Comparison of ENCODE assay signal across 14 cellular contexts in the genomic region with DNA sequence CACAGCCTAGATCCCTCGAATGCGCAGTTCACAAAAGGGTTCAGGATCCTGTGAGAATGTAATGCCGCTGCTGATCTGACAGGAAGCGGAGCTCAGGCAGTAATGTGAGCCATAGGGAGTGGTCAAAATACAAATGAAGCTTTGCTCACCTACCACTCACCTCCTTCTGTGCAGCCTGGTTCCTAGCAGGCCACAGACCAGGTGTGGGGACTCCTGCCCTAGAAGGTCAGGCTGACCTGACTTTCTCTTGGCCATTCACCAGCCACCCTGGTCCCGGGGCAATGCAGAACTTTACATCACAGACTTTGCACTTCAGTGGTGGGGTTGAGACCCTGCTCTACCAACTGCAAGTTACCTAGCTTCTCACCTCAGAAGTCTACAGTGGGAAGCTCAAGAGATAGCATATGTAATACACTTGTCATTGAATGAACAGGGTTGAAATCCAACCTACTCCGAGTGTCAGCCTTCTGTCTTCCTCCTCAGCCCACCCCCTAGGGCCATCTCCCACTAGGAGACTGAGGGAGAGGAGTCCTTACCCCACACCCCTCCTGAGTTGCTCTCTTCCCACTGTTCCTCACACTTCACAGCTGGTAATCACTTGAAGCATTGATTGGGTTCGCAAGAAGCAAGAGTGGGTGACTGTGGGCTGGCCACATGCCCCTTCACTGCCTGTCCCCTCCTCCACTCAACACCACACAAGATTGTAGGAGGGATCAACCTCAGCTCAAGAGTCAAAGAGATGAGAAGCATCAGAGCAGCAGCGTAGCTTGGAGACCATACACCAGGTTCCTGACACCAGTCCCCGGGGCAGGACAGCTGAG. TPM values are rescaled to one million over a fixed set of nuclear protein-coding genes. Genes with fewer than 3 reads are reported as not detected.
DNase-seq lines count a peak whose midpoint lies in the region; ATAC-seq and TF ChIP-seq lines count a peak whose summit lies in the region.
"Had no signal": no experiment of that assay in that cellular context is flagged by ENCODE, and none has a peak within 500 bp of the region (broad histone marks: within the 10 kb centered on the region; RNA-seq: fewer than 3 reads in every experiment).

No MANE protein-coding gene starts in this region.

- no peak overlapping the region for H3K27ac Mint-ChIP-seq in activated naive CD4-positive, alpha-beta T cell treated with anti-CD3 and anti-CD28 coated beads, Interleukin-2, amount 10 ng/mL, durations not matched to agents 7 days and 5 days

- H3K27me3 Mint-ChIP-seq in activated naive CD4-positive, alpha-beta T cell treated with anti-CD3 and anti-CD28 coated beads, Interleukin-2, amount 10 ng/mL, durations not matched to agents 7 days and 5 days = peaks cover 55% of the 10 kb centered on the region

- H3K4me3 ChIP-seq in body of pancreas = no peak overlapping the region
- no peak overlapping the region for H3K4me3 ChIP-seq in gastroesophageal sphincter
- H3K4me3 ChIP-seq: psoas muscle, SK-N-MC had no signal

- CTCF ChIA-PET in activated naive CD4-positive, alpha-beta T cell treated with anti-CD3 and anti-CD28 coated beads, Interleukin-2, amount 10 ng/mL, durations not matched to agents 7 days and 5 days (lab: Charles Lee) = no interaction called here

- no peaks in the 10 kb centered on the region for H3K27me3 ChIP-seq in body of pancreas
- no peaks in the 10 kb centered on the region for H3K27me3 ChIP-seq in gastroesophageal sphincter

- peak; percentile 59 for DNase-seq in activated naive CD4-positive, alpha-beta T cell treated with anti-CD3 and anti-CD28 coated beads, Interleukin-2, amount 10 ng/mL, durations not matched to agents 7 days and 5 days
- no peak for DNase-seq in activated naive CD4-positive, alpha-beta T cell (lab: John Stamatoyannopoulos, UW)
- DNase-seq in NOMO-1 (lab: John Stamatoyannopoulos, UW; ENCODE audit: unreplicated experiment in 2 of 2) = peak; percentile 11 to 42
- DNase-seq in body of pancreas = no peak
- no peak for DNase-seq in stimulated activated naive CD8-positive, alpha-beta T cell treated with anti-CD3 and anti-CD28 coated beads, Interleukin-15, Interleukin-2, amounts not matched to agents 100 U/mL and 50 U/mL, for 24 hours
- DNase-seq: activated CD8-positive, alpha-beta memory T cell treated with anti-CD3 and anti-CD28 coated beads, Interleukin-2, amount 50 U/mL, for 4 hours; foreskin melanocyte; NCI-H1092 treated with DMSO at 0.1 percent for 48 hours; NCI-H2227 treated with DMSO at 0.1 percent for 48 hours; psoas muscle had no signal

- H3K36me3 Mint-ChIP-seq in activated naive CD4-positive, alpha-beta T cell treated with anti-CD3 and anti-CD28 coated beads, Interleukin-2, amount 10 ng/mL, durations not matched to agents 7 days and 5 days = no peaks in the 10 kb centered on the region

- TF ChIP-seq EP300 in gastroesophageal sphincter (IDR thresholded peaks at IDR 0.05) = no peak

- peak; percentile 45 for ATAC-seq in body of pancreas
- peak; percentile 30 for ATAC-seq in stimulated activated naive CD8-positive, alpha-beta T cell treated with anti-CD3 and anti-CD28 coated beads, Interleukin-15, Interleukin-2, amounts not matched to agents 100 U/mL and 50 U/mL, for 24 hours
- no peak for ATAC-seq in HG03139 (IDR thresholded peaks at IDR 0.05; ENCODE audit: unreplicated experiment)
- no peak for ATAC-seq in gastroesophageal sphincter
- no peak for ATAC-seq in HG02763 (IDR thresholded peaks at IDR 0.05; ENCODE audit: unreplicated experiment)
- ATAC-seq: psoas muscle had no signal

- 89 to 97% methylated on average over 9 of the region's 9 CpGs for WGBS in body of pancreas, 2 donors
- 93 to 100% methylated on average over 4 to 5 of the region's 9 CpGs for WGBS in gastroesophageal sphincter (ENCODE audit: low coverage in 1 of 2), 2 donors

- H3K36me3 ChIP-seq in body of pancreas (replicated peaks in 1 of 2; ENCODE audit: insufficient read depth in 1 of 2, low read depth in 2 of 2) (no peaks in the 10 kb centered on the region), gastroesophageal sphincter (no peaks in the 10 kb centered on the region)

- TF ChIP-seq POLR2A in body of pancreas (IDR thresholded peaks at IDR 0.05) = no peak
- no peak for TF ChIP-seq POLR2A in gastroesophageal sphincter (IDR thresholded peaks at IDR 0.05)

- no peaks in the 10 kb centered on the region for H3K9me3 Mint-ChIP-seq in activated naive CD4-positive, alpha-beta T cell treated with anti-CD3 and anti-CD28 coated beads, Interleukin-2, amount 10 ng/mL, durations not matched to agents 7 days and 5 days

- no peak for TF ChIP-seq CTCF in body of pancreas (IDR thresholded peaks at IDR 0.05)
- no peak for TF ChIP-seq CTCF in gastroesophageal sphincter (IDR thresholded peaks at IDR 0.05)

- intact Hi-C loops in body of pancreas (cut with DNase I) = no loop called here

- H3K27ac ChIP-seq in body of pancreas (no peak overlapping the region), gastroesophageal sphincter (no peak overlapping the region)
- H3K27ac ChIP-seq: psoas muscle, SK-N-MC had no signal

- H3K4me3 Mint-ChIP-seq in activated naive CD4-positive, alpha-beta T cell treated with anti-CD3 and anti-CD28 coated beads, Interleukin-2, amount 10 ng/mL, durations not matched to agents 7 days and 5 days = no peak overlapping the region

- no peaks in the 10 kb centered on the region for H3K4me1 Mint-ChIP-seq in activated naive CD4-positive, alpha-beta T cell treated with anti-CD3 and anti-CD28 coated beads, Interleukin-2, amount 10 ng/mL, durations not matched to agents 7 days and 5 days

- H3K4me1 ChIP-seq in body of pancreas (no peaks in the 10 kb centered on the region), gastroesophageal sphincter (no peaks in the 10 kb centered on the region)
- H3K4me1 ChIP-seq: psoas muscle had no signal

- H3K9me3 ChIP-seq in body of pancreas (no peaks in the 10 kb centered on the region), gastroesophageal sphincter (no peaks in the 10 kb centered on the region)
- H3K9me3 ChIP-seq: psoas muscle had no signal

RNA-seq across cellular contexts. Expression of gene KCNJ1, which starts 2.0 kb away (rescaled TPM):
- total RNA-seq in body of pancreas = not detected
- total RNA-seq in gastroesophageal sphincter = under 1 TPM in 1 of 4 donors, not detected in 3; 0.27 TPM
- total RNA-seq: psoas muscle had no signal

RNA-seq across cellular contexts. Expression of gene KCNJ5, which starts 22.1 kb away (rescaled TPM):
- total RNA-seq in body of pancreas (10 to 100 TPM in 1 of 2 donors, 1 to 10 TPM in 1; 6.3 to 13.7 TPM), gastroesophageal sphincter (1 to 10 TPM in 1 of 4 donors, under 1 TPM in 3; 0.31 to 3.2 (median 0.71) TPM)

Comparison
In these comparisons a context has a peak if more than half of its experiments do, and no peak if none do; other contexts are left out.
1. DNase-seq: peak in activated naive CD4-positive, alpha-beta T cell treated with anti-CD3 and anti-CD28 coated beads, Interleukin-2, amount 10 ng/mL, durations not matched to agents 7 days and 5 days (single experiment) and NOMO-1 (2 of 2); none in activated naive CD4-positive, alpha-beta T cell (0 of 4), body of pancreas (0 of 4) and stimulated activated naive CD8-positive, alpha-beta T cell treated with anti-CD3 and anti-CD28 coated beads, Interleukin-15, Interleukin-2, amounts not matched to agents 100 U/mL and 50 U/mL, for 24 hours (single experiment).
2. ATAC-seq: peak in body of pancreas (single experiment) and stimulated activated naive CD8-positive, alpha-beta T cell treated with anti-CD3 and anti-CD28 coated beads, Interleukin-15, Interleukin-2, amounts not matched to agents 100 U/mL and 50 U/mL, for 24 hours (single experiment); none in HG03139 (single experiment), gastroesophageal sphincter (single experiment) and HG02763 (single experiment).